ENCODE assay signal across 25 cellular contexts in the genomic region with DNA sequence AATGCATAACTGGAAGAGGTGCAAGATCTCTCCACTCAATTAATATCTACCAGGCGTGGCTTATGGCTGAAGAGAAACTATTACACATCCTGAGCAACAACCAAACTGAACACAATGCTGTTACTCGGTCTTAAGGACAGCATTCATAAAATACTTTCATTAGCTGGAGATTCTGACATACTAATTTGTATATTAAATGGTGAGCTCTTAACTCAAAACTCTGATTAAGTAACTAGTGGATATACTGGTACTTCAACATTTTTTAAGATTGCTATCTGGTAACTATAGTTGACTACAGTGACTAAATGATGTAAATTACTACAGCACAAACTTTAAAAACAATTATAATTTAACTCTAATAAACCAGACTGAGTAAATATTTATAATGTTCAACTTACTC. TPM values are rescaled to one million over a fixed set of nuclear protein-coding genes. Genes with fewer than 3 reads are reported as not detected.
"Had no signal": no experiment of that assay in that cellular context is flagged by ENCODE, and none has a peak within 500 bp of the region (broad histone marks: within the 10 kb centered on the region; RNA-seq: fewer than 3 reads in every experiment).

No MANE protein-coding gene starts in this region.

- H3K4me1 ChIP-seq: esophagus muscularis mucosa, gastroesophageal sphincter, parathyroid adenoma, psoas muscle, sigmoid colon, stomach, uterus had no signal

- ATAC-seq: gastroesophageal sphincter; left colon; left ventricle myocardium superior; naive thymus-derived CD4-positive, alpha-beta T cell; psoas muscle had no signal

- H3K27ac ChIP-seq: epithelial cell of prostate, esophagus muscularis mucosa, gastroesophageal sphincter, parathyroid adenoma, psoas muscle, sigmoid colon, skin epidermis, stomach, thoracic aorta, uterus had no signal

- H3K9ac ChIP-seq: parathyroid adenoma had no signal

- H3K4me3 ChIP-seq: esophagus muscularis mucosa, gastroesophageal sphincter, lung, psoas muscle, sigmoid colon, skin epidermis, stomach, thoracic aorta, uterus had no signal

- H3K9me3 ChIP-seq: esophagus muscularis mucosa, gastroesophageal sphincter, psoas muscle, sigmoid colon, stomach, thoracic aorta, uterus had no signal

- H3K27me3 ChIP-seq: esophagus muscularis mucosa, gastroesophageal sphincter, sigmoid colon, stomach, uterus had no signal

- H3K36me3 ChIP-seq: thoracic aorta, uterus had no signal

- DNase-seq: effector memory CD4-positive, alpha-beta T cell; glutamatergic neuron; immature natural killer cell; left colon; left ventricle myocardium superior; mesendoderm; naive thymus-derived CD4-positive, alpha-beta T cell; nephron progenitor cell; psoas muscle; sigmoid colon; stimulated activated CD4-positive, alpha-beta T cell treated with anti-CD3 and anti-CD28 coated beads, Interleukin-12 subunit alpha, Interleukin-12 subunit beta, amount 100 ng/mL, for 4 hours; stimulated activated naive CD4-positive, alpha-beta T cell; stomach; substantia nigra; uterus had no signal

- H2AFZ ChIP-seq: parathyroid adenoma had no signal

RNA-seq across cellular contexts. Expression of a gene that starts 45.1 kb away (rescaled TPM):
- total RNA-seq: esophagus muscularis mucosa; fibroblast of villous mesenchyme; gastroesophageal sphincter; kidney epithelial cell; left colon; left ventricle myocardium superior; lung; mononuclear cell; naive thymus-derived CD4-positive, alpha-beta T cell; psoas muscle; stomach; thoracic aorta had no signal
- polyA plus RNA-seq: immature natural killer cell; lung; naive thymus-derived CD4-positive, alpha-beta T cell; psoas muscle; sigmoid colon; stomach had no signal
